ENCODE assay signal across 26 cellular contexts in genomic region chr5:28281381-28281780, GRCh38.
DNase-seq lines count a peak whose midpoint lies in the region; ATAC-seq, FAIRE-seq and TF ChIP-seq lines count a peak whose summit lies in the region.
"Had no signal": no experiment of that assay in that cellular context is flagged by ENCODE, and none has a peak within 500 bp of the region (broad histone marks: within the 10 kb centered on the region; RNA-seq: fewer than 3 reads in every experiment).

No MANE protein-coding gene starts in this region.

- H2AFZ ChIP-seq in smooth muscle cell (ENCODE audit: low read depth), result no peak overlapping the region

- H3K36me3 Mint-ChIP-seq in activated CD4-positive, alpha-beta T cell treated with anti-CD3 and anti-CD28 coated beads, Interleukin-2, amount 10 ng/mL, durations not matched to agents 24 days and 14 days (ENCODE audit: low read depth), result no peaks in the 10 kb centered on the region
- H3K36me3 Mint-ChIP-seq: activated naive CD4-positive, alpha-beta T cell treated with anti-CD3 and anti-CD28 coated beads, Interleukin-2, amount 50 U/mL, for 24 hours; CD14-positive monocyte; stimulated activated naive B cell treated with anti-CD40 and anti-IgM and Interleukin-4, amounts not matched to agents 10 μg/mL and 1 μg/mL and 100 μg/mL, for 72 hours; T-cell had no signal

- no peaks in the 10 kb centered on the region for H3K9me3 ChIP-seq in smooth muscle cell (replicated peaks; ENCODE audit: low read depth)
- H3K9me3 ChIP-seq in pancreas, result no peaks in the 10 kb centered on the region
- H3K9me3 ChIP-seq: prostate gland, sigmoid colon, SJCRH30 had no signal

- intact Hi-C loops in activated CD4-positive, alpha-beta T cell treated with anti-CD3 and anti-CD28 coated beads, Interleukin-2, amount 10 ng/mL, durations not matched to agents 24 days and 14 days (cut with micrococcal nuclease), result no loop called here
- intact Hi-C loops in pancreas (cut with DNase I), result no loop called here

- no peaks in the 10 kb centered on the region for H3F3A ChIP-seq in smooth muscle cell (ENCODE audit: low read depth)

- no peaks in the 10 kb centered on the region for H3K9me3 Mint-ChIP-seq in activated CD4-positive, alpha-beta T cell treated with anti-CD3 and anti-CD28 coated beads, Interleukin-2, amount 10 ng/mL, durations not matched to agents 24 days and 14 days

- H4K20me1 ChIP-seq in smooth muscle cell (ENCODE audit: low read depth), result no peaks in the 10 kb centered on the region

- H3K27ac ChIP-seq in smooth muscle cell (ENCODE audit: low read depth) (peak overlapping the region; percentile 49), pancreas (no peak overlapping the region)
- H3K27ac ChIP-seq: heart right ventricle, prostate gland, sigmoid colon, SJCRH30 had no signal

- H3K4me1 ChIP-seq in smooth muscle cell (ENCODE audit: low read depth) (no peaks in the 10 kb centered on the region), pancreas (no peaks in the 10 kb centered on the region)
- H3K4me1 ChIP-seq: heart right ventricle, prostate gland, sigmoid colon, SJCRH30 had no signal

- no peaks in the 10 kb centered on the region for H3K4me1 Mint-ChIP-seq in activated CD4-positive, alpha-beta T cell treated with anti-CD3 and anti-CD28 coated beads, Interleukin-2, amount 10 ng/mL, durations not matched to agents 24 days and 14 days
- H3K4me1 Mint-ChIP-seq: activated naive CD4-positive, alpha-beta T cell treated with anti-CD3 and anti-CD28 coated beads, Interleukin-2, amount 50 U/mL, for 24 hours; CD14-positive monocyte; stimulated activated naive B cell treated with anti-CD40 and anti-IgM and Interleukin-4, amounts not matched to agents 10 μg/mL and 1 μg/mL and 100 μg/mL, for 72 hours; T-cell had no signal

- TF ChIP-seq CTCF in smooth muscle cell (IDR thresholded peaks at IDR 0.05; ENCODE audit: borderline replicate concordance, insufficient read depth, poor library complexity, severe bottlenecking) (no peak), pancreas (IDR thresholded peaks at IDR 0.05) (no peak)

- H3K4me3 Mint-ChIP-seq in activated CD4-positive, alpha-beta T cell treated with anti-CD3 and anti-CD28 coated beads, Interleukin-2, amount 10 ng/mL, durations not matched to agents 24 days and 14 days, result no peak overlapping the region
- H3K4me3 Mint-ChIP-seq: activated naive CD4-positive, alpha-beta T cell treated with anti-CD3 and anti-CD28 coated beads, Interleukin-2, amount 50 U/mL, for 24 hours; CD14-positive monocyte; stimulated activated naive B cell treated with anti-CD40 and anti-IgM and Interleukin-4, amounts not matched to agents 10 μg/mL and 1 μg/mL and 100 μg/mL, for 72 hours; T-cell had no signal

- no peaks in the 10 kb centered on the region for H3K36me3 ChIP-seq in smooth muscle cell (ENCODE audit: low read depth)
- no peaks in the 10 kb centered on the region for H3K36me3 ChIP-seq in pancreas
- H3K36me3 ChIP-seq: heart right ventricle, prostate gland, sigmoid colon, SJCRH30 had no signal

- no peak for FAIRE-seq in HTR-8/SVneo (lab: Jason Lieb, UNC)
- no peak for FAIRE-seq in pancreas (lab: Jason Lieb, UNC)
- FAIRE-seq: GM12891, HepG2 had no signal

- peak; percentile 14 for DNase-seq in HTR-8/SVneo (ENCODE audit: insufficient read length, low spot score)
- DNase-seq in amniotic epithelial cell (ENCODE audit: low read depth), result peak; percentile 43
- DNase-seq in fibroblast of peridontal ligament (ENCODE audit: extremely low read depth), result peak; percentile 61
- no peak for DNase-seq in smooth muscle cell (lab: John Stamatoyannopoulos, UW; ENCODE audit: unreplicated experiment)
- DNase-seq in activated CD4-positive, alpha-beta T cell treated with anti-CD3 and anti-CD28 coated beads, Interleukin-2, amount 10 ng/mL, durations not matched to agents 24 days and 14 days, result no peak
- no peak for DNase-seq in NCI-H345 (lab: John Stamatoyannopoulos, UW)
- no peak for DNase-seq in pancreas
- DNase-seq: activated CD4-positive, alpha-beta T cell treated with anti-CD3 and anti-CD28 coated beads, Interleukin-2, amount 50 U/mL, for 48 hours; aorta; heart right ventricle; Karpas-422; left colon; NCI-H2171 treated with DMSO at 0.1 percent for 48 hours; NCI-H524 treated with DMSO at 0.1 percent for 48 hours; NK-92 treated with Interleukin-12 subunit alpha and Interleukin-12 subunit beta, amount 100 ng/mL, for 24 hours; sigmoid colon; SJCRH30; stimulated activated CD4-positive, alpha-beta T cell treated with anti-CD3 and anti-CD28 coated beads, Interleukin-15, amount 100 ng/mL, for 24 hours; stimulated activated naive B cell treated with anti-CD40 and anti-IgM and Interleukin-4, amounts not matched to agents 10 μg/mL and 1 μg/mL and 100 μg/mL, for 72 hours; T-cell had no signal

- no peaks in the 10 kb centered on the region for H3K27me3 Mint-ChIP-seq in activated CD4-positive, alpha-beta T cell treated with anti-CD3 and anti-CD28 coated beads, Interleukin-2, amount 10 ng/mL, durations not matched to agents 24 days and 14 days
- H3K27me3 Mint-ChIP-seq: activated naive CD4-positive, alpha-beta T cell treated with anti-CD3 and anti-CD28 coated beads, Interleukin-2, amount 50 U/mL, for 24 hours; stimulated activated naive B cell treated with anti-CD40 and anti-IgM and Interleukin-4, amounts not matched to agents 10 μg/mL and 1 μg/mL and 100 μg/mL, for 72 hours; T-cell had no signal

- H3K4me3 ChIP-seq in smooth muscle cell (no peak overlapping the region), pancreas (no peak overlapping the region)
- H3K4me3 ChIP-seq: heart right ventricle, prostate gland, sigmoid colon, SJCRH30 had no signal

- WGBS in smooth muscle cell (ENCODE audit: low lambda C conversion rate), result 11% methylated on average over 3 of the region's 3 CpGs
- 50 to 60% methylated on average over 3 of the region's 3 CpGs for WGBS in pancreas, 2 donors

- H3K27me3 ChIP-seq in smooth muscle cell (ENCODE audit: low read depth) (no peaks in the 10 kb centered on the region), pancreas (no peaks in the 10 kb centered on the region)
- H3K27me3 ChIP-seq: heart right ventricle, sigmoid colon, SJCRH30 had no signal

- H3K9ac ChIP-seq in smooth muscle cell (ENCODE audit: low read depth), result no peak overlapping the region

- H3K27ac Mint-ChIP-seq in activated CD4-positive, alpha-beta T cell treated with anti-CD3 and anti-CD28 coated beads, Interleukin-2, amount 10 ng/mL, durations not matched to agents 24 days and 14 days, result no peak overlapping the region
- H3K27ac Mint-ChIP-seq: activated naive CD4-positive, alpha-beta T cell treated with anti-CD3 and anti-CD28 coated beads, Interleukin-2, amount 50 U/mL, for 24 hours; activated T-helper 2 cell treated with anti-CD3 and anti-CD28 coated beads, Interferon-gamma antibody, Interleukin-2, Interleukin-4, amounts not matched to agents 10 μg/mL and 5 μg/mL and 100 μg/mL, durations not matched to agents 14 hours and 24 hours and 36 hours; CD14-positive monocyte; stimulated activated naive B cell treated with anti-CD40 and anti-IgM and Interleukin-4, amounts not matched to agents 10 μg/mL and 1 μg/mL and 100 μg/mL, for 72 hours; T-cell had no signal

- H3K79me2 ChIP-seq in smooth muscle cell (ENCODE audit: low read depth), result no peaks in the 10 kb centered on the region

- H3K4me2 ChIP-seq in smooth muscle cell, result peak overlapping the region; percentile 54

- no peak for ATAC-seq in pancreas
- ATAC-seq: heart right ventricle; HepG2; left colon; stimulated activated naive B cell treated with anti-CD40 and anti-IgM and Interleukin-4, amounts not matched to agents 10 μg/mL and 1 μg/mL and 100 μg/mL, for 72 hours; T-cell had no signal

Comparison
In these comparisons a context has a peak if more than half of its experiments do, and no peak if none do; other contexts are left out.
1. DNase-seq: peak in HTR-8/SVneo (single experiment), amniotic epithelial cell (single experiment) and fibroblast of peridontal ligament (single experiment); none in smooth muscle cell (single experiment), activated CD4-positive, alpha-beta T cell treated with anti-CD3 and anti-CD28 coated beads, Interleukin-2, amount 10 ng/mL, durations not matched to agents 24 days and 14 days (single experiment), NCI-H345 (single experiment) and pancreas (0 of 6).